In genomic region chr17:63834431-63835166, GRCh38 we compare ENCODE assay signal across 1 cellular context.
TF ChIP-seq lines count a peak whose summit lies in the region.

No MANE protein-coding gene starts in this region.

TF ChIP-seq in K562, 482 proteins besides CTCF, POLR2A, EP300 and RAD21 (continued from another document and continues in another):
- TF ChIP-seq ZBTB11 (CRISPR knock-in tag; IDR thresholded peaks at IDR 0.05) (no peak), SP1 (CRISPR knock-in tag; IDR thresholded peaks at IDR 0.05) (no peak), SNAPC5 (CRISPR knock-in tag; IDR thresholded peaks at IDR 0.05) (no peak), LARP7 (IDR thresholded peaks at IDR 0.05) (no peak), CBFA2T2 (conservative IDR thresholded peaks at IDR 0.05) (no peak), CTBP1 (IDR thresholded peaks at IDR 0.05; ENCODE audit: borderline replicate concordance) (peak; percentile 35; the same call in 1 of the 2 replicates), U2AF2 (optimal IDR thresholded peaks at IDR 0.05; ENCODE audit: low read depth, low read length) (no peak), NKRF (IDR thresholded peaks at IDR 0.05; ENCODE audit: borderline replicate concordance) (no peak), XRCC5 (IDR thresholded peaks at IDR 0.05; ENCODE audit: low read depth, low read length) (peak; percentile 92), MTA3 (IDR thresholded peaks at IDR 0.05; ENCODE audit: borderline replicate concordance) (0 out of 2 replicates have a peak, but pooled peaks have one; percentile 44), MBD1 (CRISPR knock-in tag; IDR thresholded peaks at IDR 0.05) (no peak), ZNF232 (CRISPR knock-in tag; IDR thresholded peaks at IDR 0.05) (no peak), BCOR (IDR thresholded peaks at IDR 0.05) (no peak), ZNF717 (CRISPR knock-in tag; IDR thresholded peaks at IDR 0.05) (no peak), HIVEP1 (CRISPR knock-in tag; IDR thresholded peaks at IDR 0.05) (no peak), XRCC3 (IDR thresholded peaks at IDR 0.05) (no peak), EHMT2 (IDR thresholded peaks at IDR 0.05) (no peak), DNMT1 (IDR thresholded peaks at IDR 0.05) (no peak), ZFP1 (CRISPR knock-in tag; IDR thresholded peaks at IDR 0.05) (no peak), CBX5 (IDR thresholded peaks at IDR 0.05; ENCODE audit: borderline replicate concordance, low read depth) (no peak), SIX5 (IDR thresholded peaks at IDR 0.05; ENCODE audit: borderline replicate concordance in 1 of 2, insufficient read depth in 1 of 2, low read depth in 1 of 2, low read length in 2 of 2) (no peak), ARID1B (IDR thresholded peaks at IDR 0.05) (no peak), ZZZ3 (IDR thresholded peaks at IDR 0.05) (no peak), CHCHD3 (CRISPR knock-in tag; IDR thresholded peaks at IDR 0.05) (no peak), NR3C1 (CRISPR knock-in tag; IDR thresholded peaks at IDR 0.05) (no peak), ZKSCAN8 (CRISPR knock-in tag; IDR thresholded peaks at IDR 0.05) (no peak), JUND (IDR thresholded peaks at IDR 0.05; ENCODE audit: borderline replicate concordance, low read depth, low read length) (peak; percentile 47; the same call in 1 of the 2 replicates), JUND (tag; IDR thresholded peaks at IDR 0.05; ENCODE audit: borderline replicate concordance, low read depth, low read length) (no peak), KLF10 (CRISPR knock-in tag; IDR thresholded peaks at IDR 0.05) (no peak), ERF (CRISPR knock-in tag; IDR thresholded peaks at IDR 0.05) (no peak), HNRNPK (IDR thresholded peaks at IDR 0.05; ENCODE audit: low read depth, low read length, poor library complexity, severe bottlenecking) (no peak), HNRNPH1 (optimal IDR thresholded peaks at IDR 0.05; ENCODE audit: low read depth, low read length) (no peak), SMARCB1 (IDR thresholded peaks at IDR 0.05; ENCODE audit: insufficient read length, low read depth) (no peak), KDM2B (CRISPR knock-in tag; IDR thresholded peaks at IDR 0.05) (no peak), POLR3A (IDR thresholded peaks at IDR 0.05; ENCODE audit: borderline replicate concordance, extremely low read depth, insufficient read depth, insufficient read length) (no peak), ZNF77 (CRISPR knock-in tag; IDR thresholded peaks at IDR 0.05) (no peak)
- TF ChIP-seq, protein P1, sequence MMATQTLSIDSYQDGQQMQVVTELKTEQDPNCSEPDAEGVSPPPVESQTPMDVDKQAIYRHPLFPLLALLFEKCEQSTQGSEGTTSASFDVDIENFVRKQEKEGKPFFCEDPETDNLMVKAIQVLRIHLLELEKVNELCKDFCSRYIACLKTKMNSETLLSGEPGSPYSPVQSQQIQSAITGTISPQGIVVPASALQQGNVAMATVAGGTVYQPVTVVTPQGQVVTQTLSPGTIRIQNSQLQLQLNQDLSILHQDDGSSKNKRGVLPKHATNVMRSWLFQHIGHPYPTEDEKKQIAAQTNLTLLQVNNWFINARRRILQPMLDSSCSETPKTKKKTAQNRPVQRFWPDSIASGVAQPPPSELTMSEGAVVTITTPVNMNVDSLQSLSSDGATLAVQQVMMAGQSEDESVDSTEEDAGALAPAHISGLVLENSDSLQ (IDR thresholded peaks at IDR 0.05): 0 out of 2 replicates have a peak, but pooled peaks have one; percentile 4
- TF ChIP-seq, protein P2, sequence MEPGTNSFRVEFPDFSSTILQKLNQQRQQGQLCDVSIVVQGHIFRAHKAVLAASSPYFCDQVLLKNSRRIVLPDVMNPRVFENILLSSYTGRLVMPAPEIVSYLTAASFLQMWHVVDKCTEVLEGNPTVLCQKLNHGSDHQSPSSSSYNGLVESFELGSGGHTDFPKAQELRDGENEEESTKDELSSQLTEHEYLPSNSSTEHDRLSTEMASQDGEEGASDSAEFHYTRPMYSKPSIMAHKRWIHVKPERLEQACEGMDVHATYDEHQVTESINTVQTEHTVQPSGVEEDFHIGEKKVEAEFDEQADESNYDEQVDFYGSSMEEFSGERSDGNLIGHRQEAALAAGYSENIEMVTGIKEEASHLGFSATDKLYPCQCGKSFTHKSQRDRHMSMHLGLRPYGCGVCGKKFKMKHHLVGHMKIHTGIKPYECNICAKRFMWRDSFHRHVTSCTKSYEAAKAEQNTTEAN (CRISPR knock-in tag; IDR thresholded peaks at IDR 0.05): no peak
- TF ChIP-seq, protein P3, sequence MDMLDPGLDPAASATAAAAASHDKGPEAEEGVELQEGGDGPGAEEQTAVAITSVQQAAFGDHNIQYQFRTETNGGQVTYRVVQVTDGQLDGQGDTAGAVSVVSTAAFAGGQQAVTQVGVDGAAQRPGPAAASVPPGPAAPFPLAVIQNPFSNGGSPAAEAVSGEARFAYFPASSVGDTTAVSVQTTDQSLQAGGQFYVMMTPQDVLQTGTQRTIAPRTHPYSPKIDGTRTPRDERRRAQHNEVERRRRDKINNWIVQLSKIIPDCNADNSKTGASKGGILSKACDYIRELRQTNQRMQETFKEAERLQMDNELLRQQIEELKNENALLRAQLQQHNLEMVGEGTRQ (CRISPR knock-in tag; IDR thresholded peaks at IDR 0.05): no peak
- TF ChIP-seq, protein P4, sequence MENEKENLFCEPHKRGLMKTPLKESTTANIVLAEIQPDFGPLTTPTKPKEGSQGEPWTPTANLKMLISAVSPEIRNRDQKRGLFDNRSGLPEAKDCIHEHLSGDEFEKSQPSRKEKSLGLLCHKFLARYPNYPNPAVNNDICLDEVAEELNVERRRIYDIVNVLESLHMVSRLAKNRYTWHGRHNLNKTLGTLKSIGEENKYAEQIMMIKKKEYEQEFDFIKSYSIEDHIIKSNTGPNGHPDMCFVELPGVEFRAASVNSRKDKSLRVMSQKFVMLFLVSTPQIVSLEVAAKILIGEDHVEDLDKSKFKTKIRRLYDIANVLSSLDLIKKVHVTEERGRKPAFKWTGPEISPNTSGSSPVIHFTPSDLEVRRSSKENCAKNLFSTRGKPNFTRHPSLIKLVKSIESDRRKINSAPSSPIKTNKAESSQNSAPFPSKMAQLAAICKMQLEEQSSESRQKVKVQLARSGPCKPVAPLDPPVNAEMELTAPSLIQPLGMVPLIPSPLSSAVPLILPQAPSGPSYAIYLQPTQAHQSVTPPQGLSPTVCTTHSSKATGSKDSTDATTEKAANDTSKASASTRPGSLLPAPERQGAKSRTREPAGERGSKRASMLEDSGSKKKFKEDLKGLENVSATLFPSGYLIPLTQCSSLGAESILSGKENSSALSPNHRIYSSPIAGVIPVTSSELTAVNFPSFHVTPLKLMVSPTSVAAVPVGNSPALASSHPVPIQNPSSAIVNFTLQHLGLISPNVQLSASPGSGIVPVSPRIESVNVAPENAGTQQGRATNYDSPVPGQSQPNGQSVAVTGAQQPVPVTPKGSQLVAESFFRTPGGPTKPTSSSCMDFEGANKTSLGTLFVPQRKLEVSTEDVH (IDR thresholded peaks at IDR 0.05; ENCODE audit: low read depth, partially characterized antibody): no peak
- TF ChIP-seq, protein P5, sequence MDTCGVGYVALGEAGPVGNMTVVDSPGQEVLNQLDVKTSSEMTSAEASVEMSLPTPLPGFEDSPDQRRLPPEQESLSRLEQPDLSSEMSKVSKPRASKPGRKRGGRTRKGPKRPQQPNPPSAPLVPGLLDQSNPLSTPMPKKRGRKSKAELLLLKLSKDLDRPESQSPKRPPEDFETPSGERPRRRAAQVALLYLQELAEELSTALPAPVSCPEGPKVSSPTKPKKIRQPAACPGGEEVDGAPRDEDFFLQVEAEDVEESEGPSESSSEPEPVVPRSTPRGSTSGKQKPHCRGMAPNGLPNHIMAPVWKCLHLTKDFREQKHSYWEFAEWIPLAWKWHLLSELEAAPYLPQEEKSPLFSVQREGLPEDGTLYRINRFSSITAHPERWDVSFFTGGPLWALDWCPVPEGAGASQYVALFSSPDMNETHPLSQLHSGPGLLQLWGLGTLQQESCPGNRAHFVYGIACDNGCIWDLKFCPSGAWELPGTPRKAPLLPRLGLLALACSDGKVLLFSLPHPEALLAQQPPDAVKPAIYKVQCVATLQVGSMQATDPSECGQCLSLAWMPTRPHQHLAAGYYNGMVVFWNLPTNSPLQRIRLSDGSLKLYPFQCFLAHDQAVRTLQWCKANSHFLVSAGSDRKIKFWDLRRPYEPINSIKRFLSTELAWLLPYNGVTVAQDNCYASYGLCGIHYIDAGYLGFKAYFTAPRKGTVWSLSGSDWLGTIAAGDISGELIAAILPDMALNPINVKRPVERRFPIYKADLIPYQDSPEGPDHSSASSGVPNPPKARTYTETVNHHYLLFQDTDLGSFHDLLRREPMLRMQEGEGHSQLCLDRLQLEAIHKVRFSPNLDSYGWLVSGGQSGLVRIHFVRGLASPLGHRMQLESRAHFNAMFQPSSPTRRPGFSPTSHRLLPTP (IDR thresholded peaks at IDR 0.05; ENCODE audit: borderline replicate concordance, extremely low read depth, insufficient read length): no peak
- TF ChIP-seq, protein P6, sequence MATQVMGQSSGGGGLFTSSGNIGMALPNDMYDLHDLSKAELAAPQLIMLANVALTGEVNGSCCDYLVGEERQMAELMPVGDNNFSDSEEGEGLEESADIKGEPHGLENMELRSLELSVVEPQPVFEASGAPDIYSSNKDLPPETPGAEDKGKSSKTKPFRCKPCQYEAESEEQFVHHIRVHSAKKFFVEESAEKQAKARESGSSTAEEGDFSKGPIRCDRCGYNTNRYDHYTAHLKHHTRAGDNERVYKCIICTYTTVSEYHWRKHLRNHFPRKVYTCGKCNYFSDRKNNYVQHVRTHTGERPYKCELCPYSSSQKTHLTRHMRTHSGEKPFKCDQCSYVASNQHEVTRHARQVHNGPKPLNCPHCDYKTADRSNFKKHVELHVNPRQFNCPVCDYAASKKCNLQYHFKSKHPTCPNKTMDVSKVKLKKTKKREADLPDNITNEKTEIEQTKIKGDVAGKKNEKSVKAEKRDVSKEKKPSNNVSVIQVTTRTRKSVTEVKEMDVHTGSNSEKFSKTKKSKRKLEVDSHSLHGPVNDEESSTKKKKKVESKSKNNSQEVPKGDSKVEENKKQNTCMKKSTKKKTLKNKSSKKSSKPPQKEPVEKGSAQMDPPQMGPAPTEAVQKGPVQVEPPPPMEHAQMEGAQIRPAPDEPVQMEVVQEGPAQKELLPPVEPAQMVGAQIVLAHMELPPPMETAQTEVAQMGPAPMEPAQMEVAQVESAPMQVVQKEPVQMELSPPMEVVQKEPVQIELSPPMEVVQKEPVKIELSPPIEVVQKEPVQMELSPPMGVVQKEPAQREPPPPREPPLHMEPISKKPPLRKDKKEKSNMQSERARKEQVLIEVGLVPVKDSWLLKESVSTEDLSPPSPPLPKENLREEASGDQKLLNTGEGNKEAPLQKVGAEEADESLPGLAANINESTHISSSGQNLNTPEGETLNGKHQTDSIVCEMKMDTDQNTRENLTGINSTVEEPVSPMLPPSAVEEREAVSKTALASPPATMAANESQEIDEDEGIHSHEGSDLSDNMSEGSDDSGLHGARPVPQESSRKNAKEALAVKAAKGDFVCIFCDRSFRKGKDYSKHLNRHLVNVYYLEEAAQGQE (CRISPR knock-in tag; IDR thresholded peaks at IDR 0.05; ENCODE audit: low read depth): no peak
